ENCODE assay signal across 1 cellular context in genomic region chr7:140049339-140050024, GRCh38.
TF ChIP-seq lines count a peak whose summit lies in the region.

No MANE protein-coding gene starts in this region.

TF ChIP-seq in K562, 482 proteins besides CTCF, POLR2A, EP300 and RAD21 (continued from another document):
- TF ChIP-seq E2F5 (CRISPR knock-in tag; IDR thresholded peaks at IDR 0.05): no peak
- TF ChIP-seq ZNF41 (CRISPR knock-in tag; conservative IDR thresholded peaks at IDR 0.05): no peak
- TF ChIP-seq CBFB (CRISPR knock-in tag; IDR thresholded peaks at IDR 0.05): no peak
- TF ChIP-seq ARID3B (CRISPR knock-in tag; IDR thresholded peaks at IDR 0.05; ENCODE audit: borderline replicate concordance): no peak
- TF ChIP-seq MCM2 (IDR thresholded peaks at IDR 0.05; ENCODE audit: low read depth): no peak
- TF ChIP-seq POLR3G (IDR thresholded peaks at IDR 0.05; ENCODE audit: extremely low read depth, insufficient read length, insufficient replicate concordance): no peak
- no peak for TF ChIP-seq ETV6 (IDR thresholded peaks at IDR 0.05; ENCODE audit: borderline replicate concordance in 1 of 2, low read depth in 2 of 2, low read length in 1 of 2)
- TF ChIP-seq ETV6 (CRISPR knock-in tag; IDR thresholded peaks at IDR 0.05; ENCODE audit: borderline replicate concordance): no peak
- no peak for TF ChIP-seq NFATC3 (IDR thresholded peaks at IDR 0.05)
- TF ChIP-seq TSC22D4 (tag; IDR thresholded peaks at IDR 0.05): no peak
- TF ChIP-seq EZH2 (IDR thresholded peaks at IDR 0.05; ENCODE audit: borderline replicate concordance, low read depth, low read length): no peak
- no peak for TF ChIP-seq PTTG1 (tag; IDR thresholded peaks at IDR 0.05; ENCODE audit: low read depth)
- TF ChIP-seq, protein P1, sequence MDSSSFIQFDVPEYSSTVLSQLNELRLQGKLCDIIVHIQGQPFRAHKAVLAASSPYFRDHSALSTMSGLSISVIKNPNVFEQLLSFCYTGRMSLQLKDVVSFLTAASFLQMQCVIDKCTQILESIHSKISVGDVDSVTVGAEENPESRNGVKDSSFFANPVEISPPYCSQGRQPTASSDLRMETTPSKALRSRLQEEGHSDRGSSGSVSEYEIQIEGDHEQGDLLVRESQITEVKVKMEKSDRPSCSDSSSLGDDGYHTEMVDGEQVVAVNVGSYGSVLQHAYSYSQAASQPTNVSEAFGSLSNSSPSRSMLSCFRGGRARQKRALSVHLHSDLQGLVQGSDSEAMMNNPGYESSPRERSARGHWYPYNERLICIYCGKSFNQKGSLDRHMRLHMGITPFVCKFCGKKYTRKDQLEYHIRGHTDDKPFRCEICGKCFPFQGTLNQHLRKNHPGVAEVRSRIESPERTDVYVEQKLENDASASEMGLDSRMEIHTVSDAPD (CRISPR knock-in tag; IDR thresholded peaks at IDR 0.05): no peak
- no peak for TF ChIP-seq PHF20 (IDR thresholded peaks at IDR 0.05; ENCODE audit: partially characterized antibody)
- 0 out of 2 replicates have a peak, but pooled peaks have one; percentile 1 for TF ChIP-seq SPI1 (IDR thresholded peaks at IDR 0.05; ENCODE audit: borderline replicate concordance, low read depth, low read length)
- no peak for TF ChIP-seq CBX2 (IDR thresholded peaks at IDR 0.05; ENCODE audit: insufficient read depth, low read length, poor library complexity, severe bottlenecking)
- TF ChIP-seq ZNF707 (CRISPR knock-in tag; conservative IDR thresholded peaks at IDR 0.05): no peak
- TF ChIP-seq KLF1 (tag; IDR thresholded peaks at IDR 0.05): no peak
- no peak for TF ChIP-seq TCF7 (IDR thresholded peaks at IDR 0.05; ENCODE audit: borderline replicate concordance)
- no peak for TF ChIP-seq NFIC (IDR thresholded peaks at IDR 0.05)
- no peak for TF ChIP-seq CHD4 (IDR thresholded peaks at IDR 0.05; ENCODE audit: insufficient read depth, insufficient replicate concordance, low read depth, low read length, poor library complexity, severe bottlenecking)
- TF ChIP-seq ZNF778 (CRISPR knock-in tag; IDR thresholded peaks at IDR 0.05): no peak
- no peak for TF ChIP-seq NONO (IDR thresholded peaks at IDR 0.05; ENCODE audit: low read depth in 2 of 2, low read length in 1 of 2)
- no peak for TF ChIP-seq LCOR (CRISPR knock-in tag; IDR thresholded peaks at IDR 0.05)
- peak; percentile 8; the same call in 1 of the 2 replicates for TF ChIP-seq FOXP1 (CRISPR knock-in tag; IDR thresholded peaks at IDR 0.05)
- TF ChIP-seq, protein P2, sequence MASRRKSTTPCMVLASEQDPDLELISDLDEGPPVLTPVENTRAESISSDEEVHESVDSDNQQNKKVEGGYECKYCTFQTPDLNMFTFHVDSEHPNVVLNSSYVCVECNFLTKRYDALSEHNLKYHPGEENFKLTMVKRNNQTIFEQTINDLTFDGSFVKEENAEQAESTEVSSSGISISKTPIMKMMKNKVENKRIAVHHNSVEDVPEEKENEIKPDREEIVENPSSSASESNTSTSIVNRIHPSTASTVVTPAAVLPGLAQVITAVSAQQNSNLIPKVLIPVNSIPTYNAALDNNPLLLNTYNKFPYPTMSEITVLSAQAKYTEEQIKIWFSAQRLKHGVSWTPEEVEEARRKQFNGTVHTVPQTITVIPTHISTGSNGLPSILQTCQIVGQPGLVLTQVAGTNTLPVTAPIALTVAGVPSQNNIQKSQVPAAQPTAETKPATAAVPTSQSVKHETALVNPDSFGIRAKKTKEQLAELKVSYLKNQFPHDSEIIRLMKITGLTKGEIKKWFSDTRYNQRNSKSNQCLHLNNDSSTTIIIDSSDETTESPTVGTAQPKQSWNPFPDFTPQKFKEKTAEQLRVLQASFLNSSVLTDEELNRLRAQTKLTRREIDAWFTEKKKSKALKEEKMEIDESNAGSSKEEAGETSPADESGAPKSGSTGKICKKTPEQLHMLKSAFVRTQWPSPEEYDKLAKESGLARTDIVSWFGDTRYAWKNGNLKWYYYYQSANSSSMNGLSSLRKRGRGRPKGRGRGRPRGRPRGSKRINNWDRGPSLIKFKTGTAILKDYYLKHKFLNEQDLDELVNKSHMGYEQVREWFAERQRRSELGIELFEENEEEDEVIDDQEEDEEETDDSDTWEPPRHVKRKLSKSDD (conservative IDR thresholded peaks at IDR 0.05; ENCODE audit: low read length): no peak
- TF ChIP-seq CCAR2 (IDR thresholded peaks at IDR 0.05; ENCODE audit: low read depth, low read length): no peak
- TF ChIP-seq, protein P3, sequence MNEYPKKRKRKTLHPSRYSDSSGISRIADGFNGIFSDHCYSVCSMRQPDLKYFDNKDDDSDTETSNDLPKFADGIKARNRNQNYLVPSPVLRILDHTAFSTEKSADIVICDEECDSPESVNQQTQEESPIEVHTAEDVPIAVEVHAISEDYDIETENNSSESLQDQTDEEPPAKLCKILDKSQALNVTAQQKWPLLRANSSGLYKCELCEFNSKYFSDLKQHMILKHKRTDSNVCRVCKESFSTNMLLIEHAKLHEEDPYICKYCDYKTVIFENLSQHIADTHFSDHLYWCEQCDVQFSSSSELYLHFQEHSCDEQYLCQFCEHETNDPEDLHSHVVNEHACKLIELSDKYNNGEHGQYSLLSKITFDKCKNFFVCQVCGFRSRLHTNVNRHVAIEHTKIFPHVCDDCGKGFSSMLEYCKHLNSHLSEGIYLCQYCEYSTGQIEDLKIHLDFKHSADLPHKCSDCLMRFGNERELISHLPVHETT (CRISPR knock-in tag; conservative IDR thresholded peaks at IDR 0.05 in 1 of 2, IDR thresholded peaks at IDR 0.05 in 1 of 2): 0 out of 4 replicates have a peak, but pooled peaks of 1 of the 2 experiments have one; percentile 15
- TF ChIP-seq SMAD3 (CRISPR knock-in tag; conservative IDR thresholded peaks at IDR 0.05): no peak
TF ChIP-seq in K562: peak in this region for 7.
